Comparison of ENCODE assay signal across 20 cellular contexts in the genomic region with DNA sequence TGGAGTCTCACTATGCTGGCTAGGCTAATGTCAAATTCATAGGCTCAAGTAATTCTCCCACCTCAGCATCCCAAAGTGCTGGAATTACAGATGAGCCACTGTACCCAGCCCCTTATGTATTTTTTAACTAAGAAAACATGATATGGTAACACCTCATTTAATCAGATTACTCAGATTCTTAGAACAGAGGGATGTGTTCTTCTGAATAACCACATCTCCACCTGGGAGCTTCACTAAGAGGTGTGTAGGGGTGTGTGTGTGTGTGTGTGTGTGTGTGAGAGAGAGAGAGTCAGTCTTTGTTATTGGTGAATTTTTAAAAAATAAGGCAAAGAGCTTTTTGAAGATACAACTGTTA.
DNase-seq lines count a peak whose midpoint lies in the region; ATAC-seq, FAIRE-seq and TF ChIP-seq lines count a peak whose summit lies in the region.
"Had no signal": no experiment of that assay in that cellular context is flagged by ENCODE, and none has a peak within 500 bp of the region (broad histone marks: within the 10 kb centered on the region; RNA-seq: fewer than 3 reads in every experiment).

No MANE protein-coding gene starts in this region.

- H3K36me3 Mint-ChIP-seq in activated T-cell treated with anti-CD3 and anti-CD28 coated beads, Interleukin-2, amount 50 U/mL, for 72 hours (ENCODE audit: insufficient read depth in 2 of 2), result peaks cover 20 to 27% of the 10 kb centered on the region in 2 donors
- H3K36me3 Mint-ChIP-seq in T-cell, result no peaks in the 10 kb centered on the region
- H3K36me3 Mint-ChIP-seq: naive thymus-derived CD8-positive, alpha-beta T cell; WTC11 had no signal

- no peak for TF ChIP-seq POLR2A in K562 (conservative IDR thresholded peaks at IDR 0.05)
- no peak for TF ChIP-seq POLR2A in right lobe of liver (IDR thresholded peaks at IDR 0.05)

- BruUV-seq in K562 (replicated peaks; lab: Mats Ljungman, UMichigan), result no TSS peak

- TF ChIP-seq EP300 in K562 (IDR thresholded peaks at IDR 0.05; ENCODE audit: low read length), result no peak

- FAIRE-seq in K562 (lab: Jason Lieb, UNC), result no peak
- FAIRE-seq: frontal cortex, kidney had no signal

- H3K9me1 ChIP-seq in K562 (ENCODE audit: control insufficient read depth, insufficient read depth, low read length), result no peaks in the 10 kb centered on the region

- in situ Hi-C loops in K562 (cut with MboI), result no loop called here

- H3K27ac Mint-ChIP-seq in activated T-cell treated with anti-CD3 and anti-CD28 coated beads, Interleukin-2, amount 50 U/mL, for 72 hours, result peak overlapping the region; percentile 83
- peak overlapping the region; percentile 49 to 81 for H3K27ac Mint-ChIP-seq in T-cell
- H3K27ac Mint-ChIP-seq: memory B cell, WTC11 had no signal

- H3K9me2 ChIP-seq in Karpas-422 (replicated peaks; ENCODE audit: insufficient read depth, low read length), result no peaks in the 10 kb centered on the region

- H3K9ac ChIP-seq in K562 (ENCODE audit: insufficient read depth in 1 of 2, low read depth in 2 of 2, low read length in 2 of 2) (peak overlapping the region; percentile 13 to 64; a peak in 3 of 4 replicates), Karpas-422 (ENCODE audit: low read length) (no peak overlapping the region)

- TF ChIP-seq RAD21 in K562 (CRISPR knock-in tag; conservative IDR thresholded peaks at IDR 0.05 in 1 of 2, IDR thresholded peaks at IDR 0.05 in 1 of 2), result no peak

- peak overlapping the region; percentile 2; the same call in 1 of the 2 replicates for H2AFZ ChIP-seq in K562 (ENCODE audit: low read depth, low read length)
- H2AFZ ChIP-seq in Karpas-422 (ENCODE audit: low read length), result no peak overlapping the region
- H2AFZ ChIP-seq: PC-9 had no signal

- H3K4me3 ChIP-seq in K562 (no peak overlapping the region), Karpas-422 (ENCODE audit: low read length) (no peak overlapping the region), right lobe of liver (no peak overlapping the region)
- H3K4me3 ChIP-seq: cardiac muscle cell, PC-9 had no signal

- peaks cover 4 to 10% of the 10 kb centered on the region in 2 donors for H3K9me3 Mint-ChIP-seq in activated T-cell treated with anti-CD3 and anti-CD28 coated beads, Interleukin-2, amount 50 U/mL, for 72 hours
- H3K9me3 Mint-ChIP-seq in T-cell, result peaks cover 0 to 6% (median 0%) of the 10 kb centered on the region in 3 donors

- peak; percentile 72 to 74 for ATAC-seq in activated T-cell treated with anti-CD3 and anti-CD28 coated beads, Interleukin-2, amount 50 U/mL, for 72 hours (replicated peaks in 1 of 2)
- ATAC-seq in T-cell (replicated peaks in 1 of 4), result peak; percentile 32 to 61 (median 50)
- peak; percentile 23 for ATAC-seq in K562
- no peak for ATAC-seq in right lobe of liver
- ATAC-seq: naive thymus-derived CD8-positive, alpha-beta T cell; WTC11 had no signal

- peak overlapping the region; percentile 21 to 49 for H3K4me3 Mint-ChIP-seq in activated T-cell treated with anti-CD3 and anti-CD28 coated beads, Interleukin-2, amount 50 U/mL, for 72 hours
- peak overlapping the region in 2 of 3 donors; percentile 28 to 48 for H3K4me3 Mint-ChIP-seq in T-cell
- H3K4me3 Mint-ChIP-seq: CD4-positive, alpha-beta T cell; memory B cell; WTC11 had no signal

- H3K36me3 ChIP-seq in K562 (ENCODE audit: control insufficient read depth, insufficient read depth, low read length) (peaks cover 3% of the 10 kb centered on the region; the same call in 2 of the 3 replicates), Karpas-422 (ENCODE audit: insufficient read depth, low read length) (no peaks in the 10 kb centered on the region), right lobe of liver (no peaks in the 10 kb centered on the region)
- H3K36me3 ChIP-seq: cardiac muscle cell had no signal

- H3K4me1 Mint-ChIP-seq in activated T-cell treated with anti-CD3 and anti-CD28 coated beads, Interleukin-2, amount 50 U/mL, for 72 hours (ENCODE audit: low read depth), result peaks cover 59% of the 10 kb centered on the region
- peaks cover 22 to 42% (median 33%) of the 10 kb centered on the region in 3 donors for H3K4me1 Mint-ChIP-seq in T-cell
- H3K4me1 Mint-ChIP-seq: WTC11 had no signal

- peak; percentile 36 to 55 for DNase-seq in activated T-cell treated with anti-CD3 and anti-CD28 coated beads, Interleukin-2, amount 50 U/mL, for 72 hours
- DNase-seq in activated T-cell treated with anti-CD3 and anti-CD28 coated beads, Interleukin-2, amount 50 U/mL, for 1 hour, result no peak
- DNase-seq in T-cell, result no peak
- no peak for DNase-seq in K562 (ENCODE audit: extremely low read depth in 1 of 4, low spot score in 3 of 4)
- DNase-seq in substantia nigra (lab: John Stamatoyannopoulos, UW), result no peak
- DNase-seq in Karpas-422, result no peak
- DNase-seq in GOT3 (lab: John Stamatoyannopoulos, UW), result no peak
- DNase-seq in right lobe of liver, result no peak
- DNase-seq: amygdala; CD4-positive, alpha-beta T cell; IMR-90; kidney; NCI-H187; PC-9; stimulated activated CD4-positive, alpha-beta T cell treated with anti-CD3 and anti-CD28 coated beads, Interleukin-2, amount 100 ng/mL, for 48 hours had no signal

- no peaks in the 10 kb centered on the region for H4K20me1 ChIP-seq in K562 (replicated peaks; ENCODE audit: control insufficient read depth, insufficient read depth, low read length)
- H4K20me1 ChIP-seq in Karpas-422 (ENCODE audit: insufficient read depth, low read depth, low read length), result no peaks in the 10 kb centered on the region

- H3K4me2 ChIP-seq in K562 (ENCODE audit: insufficient read depth, low read length), result peak overlapping the region; percentile 43
- no peak overlapping the region for H3K4me2 ChIP-seq in Karpas-422 (ENCODE audit: low read depth, low read length, poor library complexity, severe bottlenecking)
- H3K4me2 ChIP-seq: PC-9 had no signal

- CTCF ChIA-PET in T-cell (lab: Charles Lee) (interaction anchor here in 1 of 2 donors (0.6 kb wide), 1 partner anchor 144 kb away, joined by 5 read pairs; no protein-coding TSS in a partner anchor), K562 (lab: Yijun Ruan, JAX; ENCODE audit: low intra/inter-chr PET ratio) (no interaction called here)

- H3K27ac ChIP-seq in K562 (ENCODE audit: extremely low read depth, low read depth, low read length) (peak overlapping the region; percentile 80), substantia nigra (ENCODE audit: low read depth, low read length, poor library complexity, severe bottlenecking) (peak overlapping the region; percentile 45), Karpas-422 (ENCODE audit: low read length) (no peak overlapping the region), right lobe of liver (no peak overlapping the region)
- H3K27ac ChIP-seq: cardiac muscle cell, PC-9 had no signal

- POLR2A ChIA-PET in T-cell (lab: Charles Lee) (no interaction called here), K562 (lab: Yijun Ruan, JAX) (interaction anchor here (0.6 to 1.8 kb wide), 9 partner anchors 11 to 126 kb away, joined by 3 to 8 read pairs (median 3); partner anchors contain the start of gene GAB2)

- H3K4me1 ChIP-seq in K562 (replicated peaks in 1 of 2; ENCODE audit: control insufficient read depth in 2 of 2, insufficient read depth in 2 of 2, low read length in 2 of 2) (peaks cover 13 to 70% of the 10 kb centered on the region in 2 experiments), Karpas-422 (ENCODE audit: low read length) (no peaks in the 10 kb centered on the region), right lobe of liver (peaks cover 0 to 25% (median 10%) of the 10 kb centered on the region in 4 donors)

- H3K9me3 ChIP-seq in K562 (replicated peaks; ENCODE audit: control insufficient read depth, insufficient read depth, low read depth, low read length) (no peaks in the 10 kb centered on the region; the same call in 1 of the 2 replicates), Karpas-422 (ENCODE audit: low read length) (no peaks in the 10 kb centered on the region), right lobe of liver (no peaks in the 10 kb centered on the region)

- TF ChIP-seq CTCF in K562 (IDR thresholded peaks at IDR 0.05 in 2 of 3, conservative IDR thresholded peaks at IDR 0.05 in 1 of 3; ENCODE audit: insufficient read depth in 2 of 3, low read depth in 1 of 3, low read length in 3 of 3) (no peak), right lobe of liver (IDR thresholded peaks at IDR 0.05) (no peak)

- no peaks in the 10 kb centered on the region for H3K27me3 ChIP-seq in K562 (ENCODE audit: control insufficient read depth in 2 of 2, insufficient read depth in 2 of 2, low read length in 2 of 2)
- no peaks in the 10 kb centered on the region for H3K27me3 ChIP-seq in Karpas-422 (ENCODE audit: low read length)
- H3K27me3 ChIP-seq in right lobe of liver, result no peaks in the 10 kb centered on the region
- H3K27me3 ChIP-seq: cardiac muscle cell had no signal

- H3K79me2 ChIP-seq in K562 (ENCODE audit: control insufficient read depth, insufficient read depth, low read length), result peaks cover 71% of the 10 kb centered on the region
- H3K79me2 ChIP-seq in Karpas-422 (ENCODE audit: low read length), result no peaks in the 10 kb centered on the region

- H3K27me3 Mint-ChIP-seq in activated T-cell treated with anti-CD3 and anti-CD28 coated beads, Interleukin-2, amount 50 U/mL, for 72 hours (ENCODE audit: low read depth), result no peaks in the 10 kb centered on the region
- no peaks in the 10 kb centered on the region for H3K27me3 Mint-ChIP-seq in T-cell
- H3K27me3 Mint-ChIP-seq: CD4-positive, alpha-beta T cell; memory B cell; naive thymus-derived CD8-positive, alpha-beta T cell had no signal

- intact Hi-C loops in K562 (cut with micrococcal nuclease), result loop anchor here (2.0 to 10.0 kb wide), 3 partner anchors 27 to 273 kb away; no protein-coding TSS in a partner anchor
- intact Hi-C loops in right lobe of liver (cut with DNase I), result no loop called here

TF ChIP-seq in K562, 482 proteins besides CTCF, POLR2A, EP300 and RAD21 (continues in another document):
- TF ChIP-seq MTA3 (IDR thresholded peaks at IDR 0.05; ENCODE audit: borderline replicate concordance) (0 out of 2 replicates have a peak, but pooled peaks have one; percentile 10), TFAM (CRISPR knock-in tag; conservative IDR thresholded peaks at IDR 0.05) (no peak), KAT2B (IDR thresholded peaks at IDR 0.05; ENCODE audit: low read depth, low read length) (no peak), ZBTB33 (CRISPR knock-in tag; IDR thresholded peaks at IDR 0.05) (0 out of 2 replicates have a peak, but pooled peaks have one; percentile 43)

Comparison
In these comparisons a context has a peak if more than half of its experiments do, and no peak if none do; other contexts are left out.
1. DNase-seq: peak in activated T-cell treated with anti-CD3 and anti-CD28 coated beads, Interleukin-2, amount 50 U/mL, for 72 hours (2 of 2); none in activated T-cell treated with anti-CD3 and anti-CD28 coated beads, Interleukin-2, amount 50 U/mL, for 1 hour (single experiment), T-cell (0 of 34), K562 (0 of 4), substantia nigra (0 of 49), Karpas-422 (single experiment), GOT3 (single experiment) and right lobe of liver (0 of 3).
2. ATAC-seq: peak in activated T-cell treated with anti-CD3 and anti-CD28 coated beads, Interleukin-2, amount 50 U/mL, for 72 hours (2 of 2), T-cell (4 of 4) and K562 (single experiment); none in right lobe of liver (0 of 4).
3. H3K27ac ChIP-seq: peak in K562 (single experiment) and substantia nigra (single experiment); none in Karpas-422 (single experiment) and right lobe of liver (0 of 3).